Comparison of ENCODE assay signal across 1 cellular context in genomic region chr16:20868890-20869289, GRCh38.
TF ChIP-seq lines count a peak whose summit lies in the region.

No MANE protein-coding gene starts in this region.

TF ChIP-seq in HepG2, 621 proteins besides CTCF, POLR2A, EP300 and RAD21 (continued from another document and continues in another):
- TF ChIP-seq ZBTB10 (CRISPR knock-in tag; IDR thresholded peaks at IDR 0.05; ENCODE audit: borderline replicate concordance) (no peak), AHDC1 (CRISPR knock-in tag; IDR thresholded peaks at IDR 0.05; ENCODE audit: borderline replicate concordance) (no peak), CBX1 (IDR thresholded peaks at IDR 0.05; ENCODE audit: low read depth) (no peak), JUND (CRISPR knock-in tag; IDR thresholded peaks at IDR 0.05) (peak; percentile 38; the same call in 1 of the 2 replicates), ELF4 (CRISPR knock-in tag; IDR thresholded peaks at IDR 0.05; ENCODE audit: borderline replicate concordance) (no peak), SP140L (CRISPR knock-in tag; IDR thresholded peaks at IDR 0.05; ENCODE audit: borderline replicate concordance) (no peak), SP5 (CRISPR knock-in tag; IDR thresholded peaks at IDR 0.05; ENCODE audit: borderline replicate concordance, low read depth) (0 out of 2 replicates have a peak, but pooled peaks have one; percentile 7), ZBTB38 (CRISPR knock-in tag; IDR thresholded peaks at IDR 0.05) (peak; percentile 71; the same call in 1 of the 2 replicates), KLF13 (CRISPR knock-in tag; IDR thresholded peaks at IDR 0.05) (no peak), CREB1 (IDR thresholded peaks at IDR 0.05) (no peak), CREB1 (CRISPR knock-in tag; IDR thresholded peaks at IDR 0.05) (no peak), NCOA5 (CRISPR knock-in tag; IDR thresholded peaks at IDR 0.05) (no peak), ONECUT2 (CRISPR knock-in tag; IDR thresholded peaks at IDR 0.05) (no peak), CEBPZ (IDR thresholded peaks at IDR 0.05; ENCODE audit: low read length) (no peak), FOXK2 (IDR thresholded peaks at IDR 0.05) (no peak), PLSCR1 (CRISPR knock-in tag; IDR thresholded peaks at IDR 0.05; ENCODE audit: borderline replicate concordance) (no peak), CBX2 (IDR thresholded peaks at IDR 0.05; ENCODE audit: low read depth, low read length) (no peak), CBX2 (CRISPR knock-in tag; IDR thresholded peaks at IDR 0.05; ENCODE audit: low read depth) (no peak), CC2D1A (CRISPR knock-in tag; IDR thresholded peaks at IDR 0.05) (no peak), MAF1 (CRISPR knock-in tag; IDR thresholded peaks at IDR 0.05; ENCODE audit: borderline replicate concordance) (no peak), SPEN (CRISPR knock-in tag; IDR thresholded peaks at IDR 0.05; ENCODE audit: low read depth) (peak; percentile 71; the same call in 1 of the 2 replicates), TARDBP (CRISPR knock-in tag; IDR thresholded peaks at IDR 0.05) (0 out of 2 replicates have a peak, but pooled peaks have one; percentile 37), ZNF740 (CRISPR knock-in tag; IDR thresholded peaks at IDR 0.05) (no peak), FOSL2 (CRISPR knock-in tag; IDR thresholded peaks at IDR 0.05) (peak; percentile 7; the same call in 1 of the 2 replicates), KAT8 (CRISPR knock-in tag; IDR thresholded peaks at IDR 0.05) (no peak), PRDM10 (CRISPR knock-in tag; IDR thresholded peaks at IDR 0.05; ENCODE audit: low read depth) (no peak), KAT2B (IDR thresholded peaks at IDR 0.05; ENCODE audit: borderline replicate concordance, low read depth, low read length) (no peak), ZNF879 (CRISPR knock-in tag; IDR thresholded peaks at IDR 0.05) (no peak), ZNF281 (CRISPR knock-in tag; IDR thresholded peaks at IDR 0.05; ENCODE audit: borderline replicate concordance) (no peak), KMT2A (CRISPR knock-in tag; IDR thresholded peaks at IDR 0.05) (no peak), ZNF607 (CRISPR knock-in tag; IDR thresholded peaks at IDR 0.05; ENCODE audit: borderline replicate concordance) (no peak), PCBP1 (IDR thresholded peaks at IDR 0.05; ENCODE audit: borderline replicate concordance, low read depth, low read length) (no peak), XBP1 (CRISPR knock-in tag; IDR thresholded peaks at IDR 0.05) (no peak)
